In the genomic region with DNA sequence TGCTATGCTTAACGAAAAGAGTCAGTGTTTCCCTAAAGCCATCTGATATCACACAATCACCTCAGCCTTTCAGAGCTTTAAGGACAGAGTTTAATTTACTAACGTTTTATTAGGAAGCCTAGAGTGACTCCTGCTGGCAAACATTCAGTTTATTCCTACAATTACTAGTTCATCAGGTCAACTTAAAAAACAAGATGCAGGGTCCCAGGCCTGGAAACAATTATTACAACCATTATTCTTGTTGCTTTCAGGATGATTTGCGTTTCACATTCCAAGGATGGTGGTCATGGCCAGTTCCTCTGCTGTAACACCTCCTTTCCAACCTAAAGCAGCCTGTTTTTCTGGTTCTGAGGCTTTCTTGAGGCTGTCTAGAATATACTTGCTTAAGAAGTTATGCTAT, we compare ENCODE assay signal across 8 cellular contexts. TPM values are rescaled to one million over a fixed set of nuclear protein-coding genes. Genes with fewer than 3 reads are reported as not detected.
A peak's percentile ranks its signal among the peaks of the same experiment; 100 is the strongest.
DNase-seq lines count a peak whose midpoint lies in the region; ATAC-seq and TF ChIP-seq lines count a peak whose summit lies in the region.

No MANE protein-coding gene starts in this region.

- H3K4me3 Mint-ChIP-seq in progenitor cell of endocrine pancreas (ENCODE audit: low read depth) = peak overlapping the region; percentile 80

- TF ChIP-seq CTCF in AG10803 (conservative IDR thresholded peaks at IDR 0.05; ENCODE audit: low read length) (peak; percentile 47), GM13977 (IDR thresholded peaks at IDR 0.05; ENCODE audit: extremely low read depth, insufficient read depth, missing control alignments) (peak; percentile 44), progenitor cell of endocrine pancreas (IDR thresholded peaks at IDR 0.05; ENCODE audit: unreplicated experiment) (peak; percentile 50)

- no peaks in the 10 kb centered on the region for H3K36me3 Mint-ChIP-seq in progenitor cell of endocrine pancreas (ENCODE audit: insufficient read depth)

- ATAC-seq in esophagus mucosa (peak; percentile 62), HG03175 (IDR thresholded peaks at IDR 0.05; ENCODE audit: unreplicated experiment) (no peak), HG02885 (IDR thresholded peaks at IDR 0.05; ENCODE audit: poor library complexity, unreplicated experiment) (no peak)

- no peaks in the 10 kb centered on the region for H3K9me3 Mint-ChIP-seq in progenitor cell of endocrine pancreas (ENCODE audit: low read depth)

- H3K4me1 Mint-ChIP-seq in progenitor cell of endocrine pancreas (ENCODE audit: low read depth) = peaks cover 29% of the 10 kb centered on the region

- no peak overlapping the region for H3K4me3 ChIP-seq in AG10803 (ENCODE audit: low read length)

- in situ Hi-C loops in GM13977 (cut with MboI; ENCODE audit: low pct_unique_long_range_greater_than_20kb, low sequenced_read_pairs, unreplicated experiment) = loop anchor here (10.0 kb wide), 1 partner anchor 201 kb away; no protein-coding TSS in a partner anchor

- DNase-seq in AG10803 (ENCODE audit: low read depth) (peak; percentile 82), GM13977 (ENCODE audit: low spot score) (no peak), RKO (ENCODE audit: low spot score) (peak; percentile 80), progenitor cell of endocrine pancreas (ENCODE audit: low spot score, unreplicated experiment) (no peak), foreskin melanocyte (no peak)

- peak overlapping the region; percentile 96 for H3K27ac Mint-ChIP-seq in progenitor cell of endocrine pancreas

- H3K27me3 Mint-ChIP-seq in progenitor cell of endocrine pancreas = no peaks in the 10 kb centered on the region

RNA-seq across cellular contexts. Expression of a gene that starts 1.5 kb away (rescaled TPM):
- total RNA-seq in esophagus mucosa = 24.9 TPM
- 36.8 and 39.8 TPM in 2 replicates for total RNA-seq in progenitor cell of endocrine pancreas

RNA-seq across cellular contexts. Expression of a gene that starts 46.0 kb away (rescaled TPM):
- total RNA-seq in esophagus mucosa (10.0 TPM), progenitor cell of endocrine pancreas (16.1 and 17.1 TPM in 2 replicates)

RNA-seq across cellular contexts. Expression of a gene that starts 55.9 kb away (rescaled TPM):
- total RNA-seq in esophagus mucosa (11.2 TPM), progenitor cell of endocrine pancreas (13.5 and 14.7 TPM in 2 replicates)

Comparison
In these comparisons a context has a peak if more than half of its experiments do, and no peak if none do; other contexts are left out.
1. DNase-seq: peak in AG10803 (single experiment) and RKO (single experiment); none in GM13977 (single experiment), progenitor cell of endocrine pancreas (single experiment) and foreskin melanocyte (single experiment).
2. Peak in every context shown above with its lines, with median percentiles within 50 percentile points of each other: CTCF ChIP-seq.